13 cellular contexts compared by ENCODE assay signal in genomic region chr15:92663250-92663951, GRCh38. TPM values are rescaled to one million over a fixed set of nuclear protein-coding genes. Genes with fewer than 3 reads are reported as not detected.
DNase-seq lines count a peak whose midpoint lies in the region; ATAC-seq, FAIRE-seq and TF ChIP-seq lines count a peak whose summit lies in the region.
"Had no signal": no experiment of that assay in that cellular context is flagged by ENCODE, and none has a peak within 500 bp of the region (broad histone marks: within the 10 kb centered on the region; RNA-seq: fewer than 3 reads in every experiment).

No MANE protein-coding gene starts in this region.

- H3K4me1 ChIP-seq in foreskin keratinocyte (no peaks in the 10 kb centered on the region), mammary epithelial cell (ENCODE audit: insufficient read depth, low read length) (no peaks in the 10 kb centered on the region)

- CTCF ChIA-PET in mammary epithelial cell (lab: Charles Lee; ENCODE audit: low non-redundant PET) = no interaction called here

- in situ Hi-C loops in mammary epithelial cell (cut with MboI; ENCODE audit: low sequenced_read_pairs in 2 of 2) (no loop called here), G401 (cut with HindIII; ENCODE audit: low sequenced_read_pairs) (no loop called here)

- no peak overlapping the region for H3K9ac ChIP-seq in mammary epithelial cell (ENCODE audit: insufficient read depth, low read length)

- TF ChIP-seq CTCF in foreskin keratinocyte (conservative IDR thresholded peaks at IDR 0.05) (no peak), mammary epithelial cell (conservative IDR thresholded peaks at IDR 0.05 in 1 of 2, IDR thresholded peaks at IDR 0.05 in 1 of 2; ENCODE audit: extremely low read depth in 1 of 2, insufficient read depth in 1 of 2, low read depth in 1 of 2, low read length in 2 of 2) (no peak)

- H3K79me2 ChIP-seq in mammary epithelial cell (ENCODE audit: insufficient read depth, low read length) = no peaks in the 10 kb centered on the region

- no peak for DNase-seq in GM12892 (ENCODE audit: insufficient read length)
- DNase-seq in foreskin keratinocyte = no peak
- DNase-seq in mammary epithelial cell = no peak
- no peak for DNase-seq in OCI-M1 (lab: John Stamatoyannopoulos, UW)
- DNase-seq in G401 (ENCODE audit: low spot score) = no peak
- DNase-seq in DMS53 (lab: John Stamatoyannopoulos, UW) = no peak
- DNase-seq: activated effector memory CD4-positive, alpha-beta T cell treated with Interleukin-2 at 50 U/mL for 16 hours; CD4-positive, CD25-positive, alpha-beta regulatory T cell; effector CD4-positive, alpha-beta T cell; NCI-H524; T-cell had no signal

- no peak overlapping the region for H3K27ac ChIP-seq in foreskin keratinocyte
- no peak overlapping the region for H3K27ac ChIP-seq in mammary epithelial cell (ENCODE audit: insufficient read depth, low read depth, low read length)

- peak; percentile 73 for ATAC-seq in GM19351 (IDR thresholded peaks at IDR 0.05; ENCODE audit: unreplicated experiment)
- ATAC-seq in HG02981 (IDR thresholded peaks at IDR 0.05; ENCODE audit: unreplicated experiment) = peak; percentile 62
- ATAC-seq in foreskin keratinocyte = peak; percentile 43
- ATAC-seq: T-cell had no signal

- intact Hi-C loops in mammary epithelial cell (cut with micrococcal nuclease) = no loop called here

- no peak overlapping the region for H3K4me3 ChIP-seq in mammary epithelial cell (replicated peaks in 1 of 3; ENCODE audit: insufficient read depth in 1 of 3, low read depth in 2 of 3, low read length in 3 of 3)

- FAIRE-seq in GM12892 (lab: Jason Lieb, UNC) = peak; percentile 56

- H3K4me2 ChIP-seq in mammary epithelial cell (ENCODE audit: insufficient read depth, low read depth, low read length) = no peak overlapping the region

- H3K9me3 ChIP-seq in mammary epithelial cell (replicated peaks; ENCODE audit: insufficient read depth, low read length) = no peaks in the 10 kb centered on the region

- H2AFZ ChIP-seq in mammary epithelial cell (ENCODE audit: low read depth, low read length) = no peak overlapping the region

- H3K27me3 ChIP-seq in foreskin keratinocyte (peaks cover 10% of the 10 kb centered on the region), mammary epithelial cell (ENCODE audit: insufficient read depth, low read length) (peaks cover 2% of the 10 kb centered on the region)

- dilution Hi-C loops in mammary epithelial cell (cut with HindIII; ENCODE audit: low sequenced_read_pairs) = no loop called here

- H4K20me1 ChIP-seq in mammary epithelial cell (ENCODE audit: insufficient read depth, low read length) = no peaks in the 10 kb centered on the region

- TF ChIP-seq POLR2A in GM12892 (IDR thresholded peaks at IDR 0.05; ENCODE audit: low read depth, low read length) = no peak

- H3K36me3 ChIP-seq in mammary epithelial cell (ENCODE audit: insufficient read depth, low read length) = no peaks in the 10 kb centered on the region

- WGBS in mammary epithelial cell (ENCODE audit: low coverage, missing lambda C conversion rate) = 72% methylated on average over 12 of the region's 13 CpGs

- BruUV-seq in mammary epithelial cell (replicated peaks; lab: Mats Ljungman, UMichigan) = no TSS peak

RNA-seq across cellular contexts. Expression of gene FAM174B, which starts 7.8 kb away (rescaled TPM):
- polyA plus RNA-seq in GM12892 (2012; ENCODE audit: missing spikeins) = 3.8 TPM
- total RNA-seq in foreskin keratinocyte (0.46 and 0.71 TPM in 2 replicates), mammary epithelial cell (1 to 10 TPM in 1 of 2 donors, under 1 TPM in 1; 0.87 to 1.7 TPM)
- polyA plus RNA-seq in foreskin keratinocyte (0.25 and 0.32 TPM in 2 replicates), mammary epithelial cell (0.44 TPM)
- not detected for polyA minus RNA-seq in mammary epithelial cell
- 2.8 and 10.0 TPM in 2 replicates for total RNA-seq in G401 (2014; rRNA removed; shearing (Covaris generic))
